8 cellular contexts compared by ENCODE assay signal in the genomic region with DNA sequence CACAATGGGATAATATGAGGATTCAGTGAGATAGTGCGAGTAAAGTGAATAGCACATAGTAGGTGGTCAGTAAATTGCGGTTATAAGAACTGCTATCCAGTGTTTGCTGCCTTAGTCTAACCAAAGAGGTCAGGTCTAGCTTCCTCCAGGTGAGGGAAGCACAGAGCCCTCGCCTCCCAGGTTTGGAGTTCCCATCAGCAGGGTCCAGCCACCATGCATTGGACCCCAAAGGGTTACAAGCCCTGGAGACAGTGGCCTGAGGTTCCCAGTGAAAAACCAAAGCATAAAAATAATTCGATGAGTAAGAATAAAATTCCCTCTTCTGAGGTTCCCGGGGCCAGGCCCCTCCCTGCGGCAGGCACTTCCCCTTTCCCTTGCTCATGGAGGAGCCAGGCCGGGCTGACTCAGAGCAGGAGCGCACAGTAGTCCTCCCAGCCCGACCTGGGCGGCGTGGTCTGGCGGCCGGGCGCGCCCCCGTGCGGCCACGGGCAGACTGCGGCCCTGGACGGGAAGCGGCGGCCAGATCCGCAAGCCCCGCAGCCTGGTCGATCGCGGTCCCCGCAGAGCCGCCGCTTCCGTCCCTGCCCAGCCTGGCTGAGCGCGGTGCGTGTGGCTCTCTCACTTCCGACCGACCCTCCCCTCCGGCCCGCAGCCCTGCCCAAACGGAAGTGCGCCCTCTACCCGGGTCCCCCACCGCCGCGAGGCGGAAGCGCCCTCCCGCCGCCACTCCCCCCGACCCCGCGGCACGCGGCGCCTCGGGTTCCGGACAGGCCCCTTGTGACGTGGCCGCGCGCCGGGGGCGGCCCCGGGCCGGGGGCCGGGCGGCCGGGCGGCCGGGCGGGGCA. TPM values are rescaled to one million over a fixed set of nuclear protein-coding genes. Genes with fewer than 3 reads are reported as not detected.
A peak's percentile ranks its signal among the peaks of the same experiment; 100 is the strongest.
DNase-seq lines count a peak whose midpoint lies in the region; ATAC-seq and TF ChIP-seq lines count a peak whose summit lies in the region.

A gene (plus strand): TSS at position 845 of the 845 bp plus-strand sequence. CDS start 1,505 bp downstream, outside the sequence.

- DNase-seq in GM12864 (ENCODE audit: low read depth) (peak; percentile 87), NCI-H1048 (lab: John Stamatoyannopoulos, UW) (peak; percentile 85), globus pallidus (ENCODE audit: low spot score) (peak; percentile 94), omental fat pad (ENCODE audit: low spot score) (peak; percentile 70)

- peak within 1 kb of the TSS; percentile 65 for H3K4me3 ChIP-seq in GM12864 (ENCODE audit: low read depth, low read length)

- peak within 1 kb of the TSS; percentile 99 for H3K27ac ChIP-seq in temporal lobe (ENCODE audit: low read depth, low read length)

- H3K27ac Mint-ChIP-seq in activated naive CD4-positive, alpha-beta T cell treated with anti-CD3 and anti-CD28 coated beads, Interleukin-2, amount 50 U/mL, for 24 hours, result peak within 1 kb of the TSS; percentile 95

- no peaks in the 10 kb centered on the region for H3K27me3 Mint-ChIP-seq in activated naive CD4-positive, alpha-beta T cell treated with anti-CD3 and anti-CD28 coated beads, Interleukin-2, amount 50 U/mL, for 24 hours

- peak within 1 kb of the TSS; percentile 91 for H3K4me3 Mint-ChIP-seq in activated naive CD4-positive, alpha-beta T cell treated with anti-CD3 and anti-CD28 coated beads, Interleukin-2, amount 50 U/mL, for 24 hours

- no peaks in the 10 kb centered on the region for H3K36me3 Mint-ChIP-seq in activated naive CD4-positive, alpha-beta T cell treated with anti-CD3 and anti-CD28 coated beads, Interleukin-2, amount 50 U/mL, for 24 hours

- no peaks in the 10 kb centered on the region for H3K9me3 Mint-ChIP-seq in activated naive CD4-positive, alpha-beta T cell treated with anti-CD3 and anti-CD28 coated beads, Interleukin-2, amount 50 U/mL, for 24 hours

- H3K4me1 Mint-ChIP-seq in activated naive CD4-positive, alpha-beta T cell treated with anti-CD3 and anti-CD28 coated beads, Interleukin-2, amount 50 U/mL, for 24 hours, result peaks cover 17% of the 10 kb centered on the region

- TF ChIP-seq CTCF in GM12864 (IDR thresholded peaks at IDR 0.05; ENCODE audit: low read depth, low read length, missing control alignments) (peak; percentile 75), omental fat pad (IDR thresholded peaks at IDR 0.05) (peak in 2 of 3 donors; percentile 49 to 70)

- ATAC-seq in HG02610 (IDR thresholded peaks at IDR 0.05; ENCODE audit: unreplicated experiment) (peak; percentile 86), SK-N-SH treated with all-trans-retinoic acid at 6 μM for 48 hours (peak; percentile 89), omental fat pad (ENCODE audit: low FRiP score) (peak; percentile 92)

TF ChIP-seq in SK-N-SH treated with all-trans-retinoic acid at 6 μM for 48 hours, 23 proteins besides CTCF, POLR2A, EP300 and RAD21:
- TF ChIP-seq SNAI2 (CRISPR knock-in tag; IDR thresholded peaks at IDR 0.05) (no peak), ZC3H10 (CRISPR knock-in tag; IDR thresholded peaks at IDR 0.05) (no peak), ZNF70 (CRISPR knock-in tag; IDR thresholded peaks at IDR 0.05) (no peak), BACH2 (CRISPR knock-in tag; IDR thresholded peaks at IDR 0.05; ENCODE audit: borderline replicate concordance) (no peak), TOX (CRISPR knock-in tag; IDR thresholded peaks at IDR 0.05; ENCODE audit: borderline replicate concordance) (no peak), ZFP30 (CRISPR knock-in tag; IDR thresholded peaks at IDR 0.05) (no peak), OSR1 (CRISPR knock-in tag; IDR thresholded peaks at IDR 0.05) (no peak), ZFP3 (CRISPR knock-in tag; IDR thresholded peaks at IDR 0.05) (peak; percentile 68; the same call in 1 of the 2 replicates), GLIS3 (CRISPR knock-in tag; IDR thresholded peaks at IDR 0.05) (peak; percentile 19; the same call in 1 of the 2 replicates), ESRRG (CRISPR knock-in tag; IDR thresholded peaks at IDR 0.05) (no peak), CSDC2 (CRISPR knock-in tag; IDR thresholded peaks at IDR 0.05) (no peak; the same call in 1 of the 2 replicates), RARB (CRISPR knock-in tag; IDR thresholded peaks at IDR 0.05) (no peak)
- TF ChIP-seq, protein P1, sequence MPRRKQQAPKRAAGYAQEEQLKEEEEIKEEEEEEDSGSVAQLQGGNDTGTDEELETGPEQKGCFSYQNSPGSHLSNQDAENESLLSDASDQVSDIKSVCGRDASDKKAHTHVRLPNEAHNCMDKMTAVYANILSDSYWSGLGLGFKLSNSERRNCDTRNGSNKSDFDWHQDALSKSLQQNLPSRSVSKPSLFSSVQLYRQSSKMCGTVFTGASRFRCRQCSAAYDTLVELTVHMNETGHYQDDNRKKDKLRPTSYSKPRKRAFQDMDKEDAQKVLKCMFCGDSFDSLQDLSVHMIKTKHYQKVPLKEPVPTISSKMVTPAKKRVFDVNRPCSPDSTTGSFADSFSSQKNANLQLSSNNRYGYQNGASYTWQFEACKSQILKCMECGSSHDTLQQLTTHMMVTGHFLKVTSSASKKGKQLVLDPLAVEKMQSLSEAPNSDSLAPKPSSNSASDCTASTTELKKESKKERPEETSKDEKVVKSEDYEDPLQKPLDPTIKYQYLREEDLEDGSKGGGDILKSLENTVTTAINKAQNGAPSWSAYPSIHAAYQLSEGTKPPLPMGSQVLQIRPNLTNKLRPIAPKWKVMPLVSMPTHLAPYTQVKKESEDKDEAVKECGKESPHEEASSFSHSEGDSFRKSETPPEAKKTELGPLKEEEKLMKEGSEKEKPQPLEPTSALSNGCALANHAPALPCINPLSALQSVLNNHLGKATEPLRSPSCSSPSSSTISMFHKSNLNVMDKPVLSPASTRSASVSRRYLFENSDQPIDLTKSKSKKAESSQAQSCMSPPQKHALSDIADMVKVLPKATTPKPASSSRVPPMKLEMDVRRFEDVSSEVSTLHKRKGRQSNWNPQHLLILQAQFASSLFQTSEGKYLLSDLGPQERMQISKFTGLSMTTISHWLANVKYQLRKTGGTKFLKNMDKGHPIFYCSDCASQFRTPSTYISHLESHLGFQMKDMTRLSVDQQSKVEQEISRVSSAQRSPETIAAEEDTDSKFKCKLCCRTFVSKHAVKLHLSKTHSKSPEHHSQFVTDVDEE (CRISPR knock-in tag; IDR thresholded peaks at IDR 0.05), result peak; percentile 60; the same call in 1 of the 2 replicates
- TF ChIP-seq, protein P2, sequence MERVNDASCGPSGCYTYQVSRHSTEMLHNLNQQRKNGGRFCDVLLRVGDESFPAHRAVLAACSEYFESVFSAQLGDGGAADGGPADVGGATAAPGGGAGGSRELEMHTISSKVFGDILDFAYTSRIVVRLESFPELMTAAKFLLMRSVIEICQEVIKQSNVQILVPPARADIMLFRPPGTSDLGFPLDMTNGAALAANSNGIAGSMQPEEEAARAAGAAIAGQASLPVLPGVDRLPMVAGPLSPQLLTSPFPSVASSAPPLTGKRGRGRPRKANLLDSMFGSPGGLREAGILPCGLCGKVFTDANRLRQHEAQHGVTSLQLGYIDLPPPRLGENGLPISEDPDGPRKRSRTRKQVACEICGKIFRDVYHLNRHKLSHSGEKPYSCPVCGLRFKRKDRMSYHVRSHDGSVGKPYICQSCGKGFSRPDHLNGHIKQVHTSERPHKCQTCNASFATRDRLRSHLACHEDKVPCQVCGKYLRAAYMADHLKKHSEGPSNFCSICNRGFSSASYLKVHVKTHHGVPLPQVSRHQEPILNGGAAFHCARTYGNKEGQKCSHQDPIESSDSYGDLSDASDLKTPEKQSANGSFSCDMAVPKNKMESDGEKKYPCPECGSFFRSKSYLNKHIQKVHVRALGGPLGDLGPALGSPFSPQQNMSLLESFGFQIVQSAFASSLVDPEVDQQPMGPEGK (CRISPR knock-in tag; IDR thresholded peaks at IDR 0.05; ENCODE audit: borderline replicate concordance), result no peak
- TF ChIP-seq, protein P3, sequence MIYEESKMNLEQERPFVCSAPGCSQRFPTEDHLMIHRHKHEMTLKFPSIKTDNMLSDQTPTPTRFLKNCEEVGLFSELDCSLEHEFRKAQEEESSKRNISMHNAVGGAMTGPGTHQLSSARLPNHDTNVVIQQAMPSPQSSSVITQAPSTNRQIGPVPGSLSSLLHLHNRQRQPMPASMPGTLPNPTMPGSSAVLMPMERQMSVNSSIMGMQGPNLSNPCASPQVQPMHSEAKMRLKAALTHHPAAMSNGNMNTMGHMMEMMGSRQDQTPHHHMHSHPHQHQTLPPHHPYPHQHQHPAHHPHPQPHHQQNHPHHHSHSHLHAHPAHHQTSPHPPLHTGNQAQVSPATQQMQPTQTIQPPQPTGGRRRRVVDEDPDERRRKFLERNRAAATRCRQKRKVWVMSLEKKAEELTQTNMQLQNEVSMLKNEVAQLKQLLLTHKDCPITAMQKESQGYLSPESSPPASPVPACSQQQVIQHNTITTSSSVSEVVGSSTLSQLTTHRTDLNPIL (CRISPR knock-in tag; IDR thresholded peaks at IDR 0.05; ENCODE audit: low read depth), result no peak

RNA-seq across cellular contexts. Expression of the gene that starts here (rescaled TPM):
- total RNA-seq in omental fat pad, result 10 to 100 TPM; 41.5 to 57.1 (median 50.6) TPM
- total RNA-seq in temporal lobe, result 9.3 TPM

Comparison
In these comparisons a context has a peak if more than half of its experiments do, and no peak if none do; other contexts are left out.
1. Peak in every context shown above with its lines: DNase-seq, ATAC-seq, H3K4me3 ChIP-seq and H3K27ac ChIP-seq.